ENCODE assay signal across 9 cellular contexts in genomic region chr9:78118742-78119473, GRCh38.
A peak's percentile ranks its signal among the peaks of the same experiment; 100 is the strongest.
DNase-seq lines count a peak whose midpoint lies in the region; ATAC-seq and TF ChIP-seq lines count a peak whose summit lies in the region.
"Had no signal": no experiment of that assay in that cellular context is flagged by ENCODE, and none has a peak within 500 bp of the region (broad histone marks: within the 10 kb centered on the region; RNA-seq: fewer than 3 reads in every experiment).

No MANE protein-coding gene starts in this region.

- peak; percentile 14 for DNase-seq in activated CD4-positive, alpha-beta T cell treated with anti-CD3 and anti-CD28 coated beads, Interleukin-2, amount 10 ng/mL, durations not matched to agents 7 days and 5 days
- DNase-seq in activated CD4-positive, alpha-beta T cell treated with anti-CD3 and anti-CD28 coated beads, Interleukin-2, amount 50 U/mL, for 48 hours, result no peak
- peak; percentile 57 for DNase-seq in SK-N-MC (ENCODE audit: low read depth, low spot score)
- peak in 1 of 2 donors; percentile 35 for DNase-seq in memory B cell (ENCODE audit: low spot score in 2 of 2)
- DNase-seq in uterus, result no peak
- no peak for DNase-seq in NCI-H446 (lab: John Stamatoyannopoulos, UW)
- DNase-seq in pons (ENCODE audit: low spot score), result no peak

- H3K9me3 Mint-ChIP-seq in activated CD4-positive, alpha-beta T cell treated with anti-CD3 and anti-CD28 coated beads, Interleukin-2, amount 10 ng/mL, durations not matched to agents 7 days and 5 days, result peaks cover 4% of the 10 kb centered on the region
- peaks cover 2% of the 10 kb centered on the region for H3K9me3 Mint-ChIP-seq in memory B cell
- H3K9me3 Mint-ChIP-seq: neural crest cell had no signal

- TF ChIP-seq POLR2A in uterus (IDR thresholded peaks at IDR 0.05), result no peak

- H3K27me3 ChIP-seq in uterus, result no peaks in the 10 kb centered on the region

- ATAC-seq in HG02970 (IDR thresholded peaks at IDR 0.05; ENCODE audit: low FRiP score, unreplicated experiment), result peak; percentile 57
- peak; percentile 95 for ATAC-seq in memory B cell (ENCODE audit: low read depth)

- TF ChIP-seq CTCF in uterus (IDR thresholded peaks at IDR 0.05), result no peak

- no peaks in the 10 kb centered on the region for H3K4me1 ChIP-seq in uterus

- peaks cover 9% of the 10 kb centered on the region for H3K36me3 Mint-ChIP-seq in activated CD4-positive, alpha-beta T cell treated with anti-CD3 and anti-CD28 coated beads, Interleukin-2, amount 10 ng/mL, durations not matched to agents 7 days and 5 days (ENCODE audit: low read depth)
- peaks cover 2% of the 10 kb centered on the region for H3K36me3 Mint-ChIP-seq in memory B cell

- peak overlapping the region; percentile 11; the same call in 1 of the 2 replicates for H3K4me3 ChIP-seq in SK-N-MC
- no peak overlapping the region for H3K4me3 ChIP-seq in uterus

- peak overlapping the region; percentile 6 for H3K4me3 Mint-ChIP-seq in activated CD4-positive, alpha-beta T cell treated with anti-CD3 and anti-CD28 coated beads, Interleukin-2, amount 10 ng/mL, durations not matched to agents 7 days and 5 days
- peak overlapping the region; percentile 27 for H3K4me3 Mint-ChIP-seq in memory B cell
- H3K4me3 Mint-ChIP-seq: neural crest cell had no signal

- CTCF ChIA-PET in activated CD4-positive, alpha-beta T cell treated with anti-CD3 and anti-CD28 coated beads, Interleukin-2, amount 10 ng/mL, durations not matched to agents 7 days and 5 days (lab: Charles Lee), result interaction anchor here (0.6 to 1.1 kb wide), 4 partner anchors 65 to 684 kb away, joined by 3 to 5 read pairs (median 4); no protein-coding TSS in a partner anchor

- no peaks in the 10 kb centered on the region for H3K9me3 ChIP-seq in SK-N-MC (ENCODE audit: low read depth, low read length)
- H3K9me3 ChIP-seq in uterus, result no peaks in the 10 kb centered on the region

- intact Hi-C loops in uterus (cut with DNase I; ENCODE audit: low total_unique reads), result no loop called here

- peaks cover 43% of the 10 kb centered on the region for H3K4me1 Mint-ChIP-seq in activated CD4-positive, alpha-beta T cell treated with anti-CD3 and anti-CD28 coated beads, Interleukin-2, amount 10 ng/mL, durations not matched to agents 7 days and 5 days
- H3K4me1 Mint-ChIP-seq in memory B cell, result peaks cover 20% of the 10 kb centered on the region
- H3K4me1 Mint-ChIP-seq: neural crest cell had no signal

- no peak overlapping the region for H3K9ac ChIP-seq in SK-N-MC (ENCODE audit: insufficient read length)

- peak overlapping the region; percentile 92 for H3K27ac Mint-ChIP-seq in activated CD4-positive, alpha-beta T cell treated with anti-CD3 and anti-CD28 coated beads, Interleukin-2, amount 10 ng/mL, durations not matched to agents 7 days and 5 days
- H3K27ac Mint-ChIP-seq in memory B cell, result no peak overlapping the region

- H3K27me3 Mint-ChIP-seq in activated CD4-positive, alpha-beta T cell treated with anti-CD3 and anti-CD28 coated beads, Interleukin-2, amount 10 ng/mL, durations not matched to agents 7 days and 5 days, result peaks cover 3% of the 10 kb centered on the region
- peaks cover 10% of the 10 kb centered on the region for H3K27me3 Mint-ChIP-seq in memory B cell

- peak overlapping the region; percentile 53; the same call in 1 of the 2 replicates for H3K27ac ChIP-seq in SK-N-MC
- H3K27ac ChIP-seq in uterus, result peak overlapping the region in 1 of 2 donors; percentile 6

- H3K36me3 ChIP-seq in SK-N-MC (ENCODE audit: insufficient read depth, low read length), result no peaks in the 10 kb centered on the region
- H3K36me3 ChIP-seq in uterus, result no peaks in the 10 kb centered on the region

- POLR2A ChIA-PET in activated CD4-positive, alpha-beta T cell treated with anti-CD3 and anti-CD28 coated beads, Interleukin-2, amount 10 ng/mL, durations not matched to agents 7 days and 5 days (lab: Charles Lee), result no interaction called here

Comparison
In these comparisons a context has a peak if more than half of its experiments do, and no peak if none do; other contexts are left out.
1. DNase-seq: peak in activated CD4-positive, alpha-beta T cell treated with anti-CD3 and anti-CD28 coated beads, Interleukin-2, amount 10 ng/mL, durations not matched to agents 7 days and 5 days (single experiment) and SK-N-MC (single experiment); none in activated CD4-positive, alpha-beta T cell treated with anti-CD3 and anti-CD28 coated beads, Interleukin-2, amount 50 U/mL, for 48 hours (0 of 2), uterus (0 of 2), NCI-H446 (0 of 2) and pons (single experiment).